Comparison of ENCODE assay signal across 8 cellular contexts in the genomic region with DNA sequence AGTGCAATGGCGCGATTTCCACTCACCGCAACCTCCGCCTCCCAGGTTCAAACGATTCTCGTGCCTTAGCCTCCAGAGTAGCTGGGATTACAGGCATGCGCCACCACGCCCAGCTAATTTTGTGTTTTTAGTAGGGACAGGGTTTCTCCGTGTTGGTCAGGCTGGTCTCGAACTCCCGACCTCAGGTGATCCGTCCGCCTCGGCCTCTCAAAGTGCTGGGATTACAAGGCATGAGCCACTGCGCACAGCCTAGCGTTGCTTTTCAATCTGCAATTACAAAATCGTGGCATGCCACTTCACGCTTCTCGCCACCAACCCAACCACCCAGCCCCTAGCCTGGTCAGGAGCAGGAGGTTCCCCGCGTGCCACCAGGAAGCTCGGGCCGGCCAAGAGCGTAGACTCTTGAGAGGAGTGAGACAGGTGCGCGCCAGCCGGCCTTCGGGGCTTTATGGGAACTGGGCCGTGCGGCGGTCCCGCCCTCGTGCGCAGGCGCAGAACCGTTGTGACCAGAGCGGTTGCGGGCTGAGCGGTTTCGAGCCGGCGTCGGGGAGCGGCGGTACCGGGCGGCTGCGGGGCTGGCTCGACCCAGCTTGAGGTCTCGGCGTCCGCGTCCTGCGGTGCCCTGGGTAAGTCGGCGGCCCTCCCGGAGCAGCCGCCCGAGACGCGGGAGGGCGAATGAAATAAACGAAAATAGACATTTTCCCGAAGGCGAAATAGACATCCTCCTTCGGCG. TPM values are rescaled to one million over a fixed set of nuclear protein-coding genes. Genes with fewer than 3 reads are reported as not detected.
DNase-seq lines count a peak whose midpoint lies in the region; ATAC-seq and TF ChIP-seq lines count a peak whose summit lies in the region.

TSS of gene ASRGL1 (plus strand) at position 500 of the 733 bp plus-strand sequence. CDS start 530 bp downstream, outside the sequence.

- no peaks in the 10 kb centered on the region for H3K27me3 ChIP-seq in mononuclear cell (ENCODE audit: insufficient read depth, low read length)

- H3K9me3 ChIP-seq in mononuclear cell (ENCODE audit: low read depth, low read length) = no peaks in the 10 kb centered on the region

- TF ChIP-seq CTCF in epithelial cell of esophagus (IDR thresholded peaks at IDR 0.05; ENCODE audit: insufficient read depth, low read depth, low read length, missing control alignments) = no peak

- peak; percentile 92 for DNase-seq in ELF-1 (ENCODE audit: low read depth, low spot score)
- DNase-seq in NOMO-1 (lab: John Stamatoyannopoulos, UW; ENCODE audit: unreplicated experiment in 2 of 2) = peak; percentile 69 to 73
- peak; percentile 57 for DNase-seq in activated T-cell treated with anti-CD3 and anti-CD28 coated beads for 24 hours (ENCODE audit: low read depth)
- DNase-seq in epithelial cell of esophagus (ENCODE audit: low read depth) = peak; percentile 55
- DNase-seq in stimulated activated CD8-positive, alpha-beta memory T cell treated with anti-CD3 and anti-CD28 coated beads, Interleukin-2, amount 100 ng/mL, for 1 hour (ENCODE audit: low read depth in 2 of 2) = peak; percentile 56 to 65

- peaks cover 56% of the 10 kb centered on the region for H3K4me1 ChIP-seq in mononuclear cell (ENCODE audit: insufficient read depth, low read length)

- H3K4me3 ChIP-seq in epithelial cell of esophagus (ENCODE audit: low read length) (peak within 1 kb of the TSS; percentile 36), mononuclear cell (ENCODE audit: low read length) (peak within 1 kb of the TSS; percentile 63)

- ATAC-seq in HG03571 (IDR thresholded peaks at IDR 0.05; ENCODE audit: unreplicated experiment) = peak; percentile 62
- no peak for ATAC-seq in GM18861 (IDR thresholded peaks at IDR 0.05; ENCODE audit: unreplicated experiment)

RNA-seq across cellular contexts. Expression of gene ASRGL1, which starts in this region (rescaled TPM):
- total RNA-seq in mononuclear cell = 6.0 TPM
